In the genomic region with DNA sequence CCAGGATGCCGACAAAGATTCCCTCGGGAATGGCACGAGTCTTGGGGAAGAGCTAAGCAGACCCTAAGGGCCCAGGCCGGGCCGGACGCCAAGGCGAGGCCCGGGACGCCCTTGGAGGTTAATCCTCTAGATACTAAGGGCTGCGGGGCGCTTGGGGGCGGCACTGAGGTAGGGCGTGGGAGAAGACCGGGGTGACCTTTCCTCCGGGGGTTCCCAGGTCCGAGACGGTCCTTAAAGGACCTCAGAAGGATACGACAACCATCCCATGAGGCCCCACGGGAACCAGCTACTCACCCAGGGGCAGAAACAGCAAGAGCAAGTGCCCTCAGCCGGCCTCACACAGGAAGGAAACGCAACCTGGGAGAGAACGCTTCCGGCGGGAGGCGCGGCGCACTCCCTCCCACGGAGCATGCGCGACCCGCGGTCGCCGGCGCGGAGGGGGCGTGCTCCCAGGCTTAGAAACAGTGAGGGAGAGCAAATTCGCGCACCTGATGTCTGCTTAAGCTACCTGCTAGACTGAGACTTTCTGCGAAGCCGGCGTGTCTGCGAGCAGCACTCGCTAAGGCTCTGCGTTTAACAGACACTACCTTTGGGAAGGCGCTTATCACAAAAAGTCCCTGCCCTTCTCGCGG, we compare ENCODE assay signal across 1 cellular context.
A peak's percentile ranks its signal among the peaks of the same experiment; 100 is the strongest.
TF ChIP-seq lines count a peak whose summit lies in the region.

A gene with protein sequence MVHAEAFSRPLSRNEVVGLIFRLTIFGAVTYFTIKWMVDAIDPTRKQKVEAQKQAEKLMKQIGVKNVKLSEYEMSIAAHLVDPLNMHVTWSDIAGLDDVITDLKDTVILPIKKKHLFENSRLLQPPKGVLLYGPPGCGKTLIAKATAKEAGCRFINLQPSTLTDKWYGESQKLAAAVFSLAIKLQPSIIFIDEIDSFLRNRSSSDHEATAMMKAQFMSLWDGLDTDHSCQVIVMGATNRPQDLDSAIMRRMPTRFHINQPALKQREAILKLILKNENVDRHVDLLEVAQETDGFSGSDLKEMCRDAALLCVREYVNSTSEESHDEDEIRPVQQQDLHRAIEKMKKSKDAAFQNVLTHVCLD (minus strand): TSS at position 354 of the 632 bp plus-strand sequence. CDS start 3,627 bp downstream, outside the sequence.

TF ChIP-seq in HepG2, 621 proteins besides CTCF, POLR2A, EP300 and RAD21 (continued from another document and continues in another):
- no peak for TF ChIP-seq ZNF644 (CRISPR knock-in tag; IDR thresholded peaks at IDR 0.05; ENCODE audit: low read depth)
- no peak; the same call in 1 of the 2 replicates for TF ChIP-seq NRL (CRISPR knock-in tag; IDR thresholded peaks at IDR 0.05; ENCODE audit: borderline replicate concordance)
- TF ChIP-seq, protein P1, sequence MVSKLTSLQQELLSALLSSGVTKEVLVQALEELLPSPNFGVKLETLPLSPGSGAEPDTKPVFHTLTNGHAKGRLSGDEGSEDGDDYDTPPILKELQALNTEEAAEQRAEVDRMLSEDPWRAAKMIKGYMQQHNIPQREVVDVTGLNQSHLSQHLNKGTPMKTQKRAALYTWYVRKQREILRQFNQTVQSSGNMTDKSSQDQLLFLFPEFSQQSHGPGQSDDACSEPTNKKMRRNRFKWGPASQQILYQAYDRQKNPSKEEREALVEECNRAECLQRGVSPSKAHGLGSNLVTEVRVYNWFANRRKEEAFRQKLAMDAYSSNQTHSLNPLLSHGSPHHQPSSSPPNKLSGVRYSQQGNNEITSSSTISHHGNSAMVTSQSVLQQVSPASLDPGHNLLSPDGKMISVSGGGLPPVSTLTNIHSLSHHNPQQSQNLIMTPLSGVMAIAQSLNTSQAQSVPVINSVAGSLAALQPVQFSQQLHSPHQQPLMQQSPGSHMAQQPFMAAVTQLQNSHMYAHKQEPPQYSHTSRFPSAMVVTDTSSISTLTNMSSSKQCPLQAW (CRISPR knock-in tag; IDR thresholded peaks at IDR 0.05), result no peak; the same call in 1 of the 2 replicates
- TF ChIP-seq, protein P2, sequence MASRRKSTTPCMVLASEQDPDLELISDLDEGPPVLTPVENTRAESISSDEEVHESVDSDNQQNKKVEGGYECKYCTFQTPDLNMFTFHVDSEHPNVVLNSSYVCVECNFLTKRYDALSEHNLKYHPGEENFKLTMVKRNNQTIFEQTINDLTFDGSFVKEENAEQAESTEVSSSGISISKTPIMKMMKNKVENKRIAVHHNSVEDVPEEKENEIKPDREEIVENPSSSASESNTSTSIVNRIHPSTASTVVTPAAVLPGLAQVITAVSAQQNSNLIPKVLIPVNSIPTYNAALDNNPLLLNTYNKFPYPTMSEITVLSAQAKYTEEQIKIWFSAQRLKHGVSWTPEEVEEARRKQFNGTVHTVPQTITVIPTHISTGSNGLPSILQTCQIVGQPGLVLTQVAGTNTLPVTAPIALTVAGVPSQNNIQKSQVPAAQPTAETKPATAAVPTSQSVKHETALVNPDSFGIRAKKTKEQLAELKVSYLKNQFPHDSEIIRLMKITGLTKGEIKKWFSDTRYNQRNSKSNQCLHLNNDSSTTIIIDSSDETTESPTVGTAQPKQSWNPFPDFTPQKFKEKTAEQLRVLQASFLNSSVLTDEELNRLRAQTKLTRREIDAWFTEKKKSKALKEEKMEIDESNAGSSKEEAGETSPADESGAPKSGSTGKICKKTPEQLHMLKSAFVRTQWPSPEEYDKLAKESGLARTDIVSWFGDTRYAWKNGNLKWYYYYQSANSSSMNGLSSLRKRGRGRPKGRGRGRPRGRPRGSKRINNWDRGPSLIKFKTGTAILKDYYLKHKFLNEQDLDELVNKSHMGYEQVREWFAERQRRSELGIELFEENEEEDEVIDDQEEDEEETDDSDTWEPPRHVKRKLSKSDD (CRISPR knock-in tag; IDR thresholded peaks at IDR 0.05; ENCODE audit: low read depth), result peak; percentile 43; the same call in 1 of the 2 replicates
- TF ChIP-seq, protein P3, sequence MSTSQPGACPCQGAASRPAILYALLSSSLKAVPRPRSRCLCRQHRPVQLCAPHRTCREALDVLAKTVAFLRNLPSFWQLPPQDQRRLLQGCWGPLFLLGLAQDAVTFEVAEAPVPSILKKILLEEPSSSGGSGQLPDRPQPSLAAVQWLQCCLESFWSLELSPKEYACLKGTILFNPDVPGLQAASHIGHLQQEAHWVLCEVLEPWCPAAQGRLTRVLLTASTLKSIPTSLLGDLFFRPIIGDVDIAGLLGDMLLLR (CRISPR knock-in tag; IDR thresholded peaks at IDR 0.05), result 0 out of 2 replicates have a peak, but pooled peaks have one; percentile 9
- TF ChIP-seq CCDC6 (CRISPR knock-in tag; IDR thresholded peaks at IDR 0.05), result no peak
- 0 out of 2 replicates have a peak, but pooled peaks have one; percentile 25 for TF ChIP-seq RELA (CRISPR knock-in tag; IDR thresholded peaks at IDR 0.05)
- TF ChIP-seq ZNF543 (CRISPR knock-in tag; IDR thresholded peaks at IDR 0.05), result no peak
- TF ChIP-seq CCAR2 (optimal IDR thresholded peaks at IDR 0.05; ENCODE audit: low read depth, low read length), result no peak
- no peak for TF ChIP-seq ZNF564 (CRISPR knock-in tag; IDR thresholded peaks at IDR 0.05)
- no peak for TF ChIP-seq TCF12 (IDR thresholded peaks at IDR 0.05)
- no peak for TF ChIP-seq TCF12 (CRISPR knock-in tag; IDR thresholded peaks at IDR 0.05)
- TF ChIP-seq, protein P4, sequence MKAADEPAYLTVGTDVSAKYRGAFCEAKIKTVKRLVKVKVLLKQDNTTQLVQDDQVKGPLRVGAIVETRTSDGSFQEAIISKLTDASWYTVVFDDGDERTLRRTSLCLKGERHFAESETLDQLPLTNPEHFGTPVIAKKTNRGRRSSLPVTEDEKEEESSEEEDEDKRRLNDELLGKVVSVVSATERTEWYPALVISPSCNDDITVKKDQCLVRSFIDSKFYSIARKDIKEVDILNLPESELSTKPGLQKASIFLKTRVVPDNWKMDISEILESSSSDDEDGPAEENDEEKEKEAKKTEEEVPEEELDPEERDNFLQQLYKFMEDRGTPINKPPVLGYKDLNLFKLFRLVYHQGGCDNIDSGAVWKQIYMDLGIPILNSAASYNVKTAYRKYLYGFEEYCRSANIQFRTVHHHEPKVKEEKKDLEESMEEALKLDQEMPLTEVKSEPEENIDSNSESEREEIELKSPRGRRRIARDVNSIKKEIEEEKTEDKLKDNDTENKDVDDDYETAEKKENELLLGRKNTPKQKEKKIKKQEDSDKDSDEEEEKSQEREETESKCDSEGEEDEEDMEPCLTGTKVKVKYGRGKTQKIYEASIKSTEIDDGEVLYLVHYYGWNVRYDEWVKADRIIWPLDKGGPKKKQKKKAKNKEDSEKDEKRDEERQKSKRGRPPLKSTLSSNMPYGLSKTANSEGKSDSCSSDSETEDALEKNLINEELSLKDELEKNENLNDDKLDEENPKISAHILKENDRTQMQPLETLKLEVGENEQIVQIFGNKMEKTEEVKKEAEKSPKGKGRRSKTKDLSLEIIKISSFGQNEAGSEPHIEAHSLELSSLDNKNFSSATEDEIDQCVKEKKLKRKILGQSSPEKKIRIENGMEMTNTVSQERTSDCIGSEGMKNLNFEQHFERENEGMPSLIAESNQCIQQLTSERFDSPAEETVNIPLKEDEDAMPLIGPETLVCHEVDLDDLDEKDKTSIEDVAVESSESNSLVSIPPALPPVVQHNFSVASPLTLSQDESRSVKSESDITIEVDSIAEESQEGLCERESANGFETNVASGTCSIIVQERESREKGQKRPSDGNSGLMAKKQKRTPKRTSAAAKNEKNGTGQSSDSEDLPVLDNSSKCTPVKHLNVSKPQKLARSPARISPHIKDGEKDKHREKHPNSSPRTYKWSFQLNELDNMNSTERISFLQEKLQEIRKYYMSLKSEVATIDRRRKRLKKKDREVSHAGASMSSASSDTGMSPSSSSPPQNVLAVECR (CRISPR knock-in tag; IDR thresholded peaks at IDR 0.05; ENCODE audit: borderline replicate concordance), result peak; percentile 90; the same call in 1 of the 2 replicates
- no peak for TF ChIP-seq ZNF180 (CRISPR knock-in tag; IDR thresholded peaks at IDR 0.05; ENCODE audit: borderline replicate concordance, low read depth)
- TF ChIP-seq, protein P5, sequence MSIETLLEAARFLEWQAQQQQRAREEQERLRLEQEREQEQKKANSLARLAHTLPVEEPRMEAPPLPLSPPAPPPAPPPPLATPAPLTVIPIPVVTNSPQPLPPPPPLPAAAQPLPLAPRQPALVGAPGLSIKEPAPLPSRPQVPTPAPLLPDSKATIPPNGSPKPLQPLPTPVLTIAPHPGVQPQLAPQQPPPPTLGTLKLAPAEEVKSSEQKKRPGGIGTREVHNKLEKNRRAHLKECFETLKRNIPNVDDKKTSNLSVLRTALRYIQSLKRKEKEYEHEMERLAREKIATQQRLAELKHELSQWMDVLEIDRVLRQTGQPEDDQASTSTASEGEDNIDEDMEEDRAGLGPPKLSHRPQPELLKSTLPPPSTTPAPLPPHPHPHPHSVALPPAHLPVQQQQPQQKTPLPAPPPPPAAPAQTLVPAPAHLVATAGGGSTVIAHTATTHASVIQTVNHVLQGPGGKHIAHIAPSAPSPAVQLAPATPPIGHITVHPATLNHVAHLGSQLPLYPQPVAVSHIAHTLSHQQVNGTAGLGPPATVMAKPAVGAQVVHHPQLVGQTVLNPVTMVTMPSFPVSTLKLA (IDR thresholded peaks at IDR 0.05), result 0 out of 2 replicates have a peak, but pooled peaks have one; percentile 11
- peak; percentile 15; the same call in 1 of the 2 replicates for TF ChIP-seq SP5 (CRISPR knock-in tag; IDR thresholded peaks at IDR 0.05; ENCODE audit: borderline replicate concordance, low read depth)
- no peak; the same call in 1 of the 2 replicates for TF ChIP-seq ZBTB3 (CRISPR knock-in tag; IDR thresholded peaks at IDR 0.05; ENCODE audit: borderline replicate concordance, low read depth)
- TF ChIP-seq, protein P6, sequence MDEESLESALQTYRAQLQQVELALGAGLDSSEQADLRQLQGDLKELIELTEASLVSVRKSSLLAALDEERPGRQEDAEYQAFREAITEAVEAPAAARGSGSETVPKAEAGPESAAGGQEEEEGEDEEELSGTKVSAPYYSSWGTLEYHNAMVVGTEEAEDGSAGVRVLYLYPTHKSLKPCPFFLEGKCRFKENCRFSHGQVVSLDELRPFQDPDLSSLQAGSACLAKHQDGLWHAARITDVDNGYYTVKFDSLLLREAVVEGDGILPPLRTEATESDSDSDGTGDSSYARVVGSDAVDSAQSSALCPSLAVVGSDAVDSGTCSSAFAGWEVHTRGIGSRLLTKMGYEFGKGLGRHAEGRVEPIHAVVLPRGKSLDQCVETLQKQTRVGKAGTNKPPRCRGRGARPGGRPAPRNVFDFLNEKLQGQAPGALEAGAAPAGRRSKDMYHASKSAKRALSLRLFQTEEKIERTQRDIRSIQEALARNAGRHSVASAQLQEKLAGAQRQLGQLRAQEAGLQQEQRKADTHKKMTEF (CRISPR knock-in tag; IDR thresholded peaks at IDR 0.05), result peak; percentile 63
- peak; percentile 41 for TF ChIP-seq YY1 (IDR thresholded peaks at IDR 0.05; ENCODE audit: insufficient read depth, insufficient replicate concordance, low read depth, low read length)
- TF ChIP-seq RNF2 (conservative IDR thresholded peaks at IDR 0.05; ENCODE audit: low read depth), result 0 out of 2 replicates have a peak, but pooled peaks have one; percentile 16
- TF ChIP-seq, protein P7, sequence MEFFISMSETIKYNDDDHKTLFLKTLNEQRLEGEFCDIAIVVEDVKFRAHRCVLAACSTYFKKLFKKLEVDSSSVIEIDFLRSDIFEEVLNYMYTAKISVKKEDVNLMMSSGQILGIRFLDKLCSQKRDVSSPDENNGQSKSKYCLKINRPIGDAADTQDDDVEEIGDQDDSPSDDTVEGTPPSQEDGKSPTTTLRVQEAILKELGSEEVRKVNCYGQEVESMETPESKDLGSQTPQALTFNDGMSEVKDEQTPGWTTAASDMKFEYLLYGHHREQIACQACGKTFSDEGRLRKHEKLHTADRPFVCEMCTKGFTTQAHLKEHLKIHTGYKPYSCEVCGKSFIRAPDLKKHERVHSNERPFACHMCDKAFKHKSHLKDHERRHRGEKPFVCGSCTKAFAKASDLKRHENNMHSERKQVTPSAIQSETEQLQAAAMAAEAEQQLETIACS (CRISPR knock-in tag; IDR thresholded peaks at IDR 0.05), result no peak
- TF ChIP-seq MBD4 (IDR thresholded peaks at IDR 0.05; ENCODE audit: borderline replicate concordance, low read length), result no peak
- TF ChIP-seq, protein P8, sequence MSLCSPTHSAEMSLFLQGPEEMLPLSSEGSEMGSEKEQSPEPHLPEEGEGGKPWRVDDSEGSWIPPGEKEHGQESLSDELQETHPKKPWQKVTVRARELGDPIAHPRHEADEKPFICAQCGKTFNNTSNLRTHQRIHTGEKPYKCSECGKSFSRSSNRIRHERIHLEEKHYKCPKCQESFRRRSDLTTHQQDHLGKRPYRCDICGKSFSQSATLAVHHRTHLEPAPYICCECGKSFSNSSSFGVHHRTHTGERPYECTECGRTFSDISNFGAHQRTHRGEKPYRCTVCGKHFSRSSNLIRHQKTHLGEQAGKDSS (CRISPR knock-in tag; IDR thresholded peaks at IDR 0.05; ENCODE audit: borderline replicate concordance, low read depth), result no peak; the same call in 1 of the 2 replicates
- TF ChIP-seq ZNF749 (CRISPR knock-in tag; IDR thresholded peaks at IDR 0.05; ENCODE audit: borderline replicate concordance), result peak; percentile 44; the same call in 1 of the 2 replicates
- TF ChIP-seq ZNF430 (CRISPR knock-in tag; IDR thresholded peaks at IDR 0.05), result no peak
- no peak for TF ChIP-seq TEAD3 (CRISPR knock-in tag; optimal IDR thresholded peaks at IDR 0.05; ENCODE audit: borderline replicate concordance)
- TF ChIP-seq ZMYM4 (CRISPR knock-in tag; IDR thresholded peaks at IDR 0.05), result peak; percentile 69
- peak; percentile 54; the same call in 1 of the 2 replicates for TF ChIP-seq TMF1 (CRISPR knock-in tag; IDR thresholded peaks at IDR 0.05; ENCODE audit: low read depth)
- TF ChIP-seq RBM22 (optimal IDR thresholded peaks at IDR 0.05; ENCODE audit: low read length), result no peak
- no peak for TF ChIP-seq HOXD1 (CRISPR knock-in tag; IDR thresholded peaks at IDR 0.05)
- peak; percentile 54; the same call in 1 of the 2 replicates for TF ChIP-seq ZNF44 (CRISPR knock-in tag; IDR thresholded peaks at IDR 0.05)
- TF ChIP-seq TGIF2 (CRISPR knock-in tag; IDR thresholded peaks at IDR 0.05), result no peak
- 0 out of 2 replicates have a peak, but pooled peaks have one; percentile 84 for TF ChIP-seq EED (CRISPR knock-in tag; IDR thresholded peaks at IDR 0.05)
- TF ChIP-seq ZNF235 (CRISPR knock-in tag; IDR thresholded peaks at IDR 0.05; ENCODE audit: borderline replicate concordance), result no peak
- no peak for TF ChIP-seq SRSF9 (IDR thresholded peaks at IDR 0.05; ENCODE audit: borderline replicate concordance, insufficient read depth, low read depth, low read length, poor library complexity, severe bottlenecking)
- no peak for TF ChIP-seq ZNF777 (CRISPR knock-in tag; IDR thresholded peaks at IDR 0.05)
- TF ChIP-seq KMT2A (CRISPR knock-in tag; IDR thresholded peaks at IDR 0.05), result peak; percentile 89
- no peak for TF ChIP-seq ZNF7 (CRISPR knock-in tag; IDR thresholded peaks at IDR 0.05)
- no peak for TF ChIP-seq ZNF121 (CRISPR knock-in tag; IDR thresholded peaks at IDR 0.05)
- TF ChIP-seq, protein P9, sequence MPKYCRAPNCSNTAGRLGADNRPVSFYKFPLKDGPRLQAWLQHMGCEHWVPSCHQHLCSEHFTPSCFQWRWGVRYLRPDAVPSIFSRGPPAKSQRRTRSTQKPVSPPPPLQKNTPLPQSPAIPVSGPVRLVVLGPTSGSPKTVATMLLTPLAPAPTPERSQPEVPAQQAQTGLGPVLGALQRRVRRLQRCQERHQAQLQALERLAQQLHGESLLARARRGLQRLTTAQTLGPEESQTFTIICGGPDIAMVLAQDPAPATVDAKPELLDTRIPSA (CRISPR knock-in tag; IDR thresholded peaks at IDR 0.05; ENCODE audit: borderline replicate concordance), result 0 out of 2 replicates have a peak, but pooled peaks have one; percentile 62
